Comparison of ENCODE assay signal across 18 cellular contexts in the genomic region with DNA sequence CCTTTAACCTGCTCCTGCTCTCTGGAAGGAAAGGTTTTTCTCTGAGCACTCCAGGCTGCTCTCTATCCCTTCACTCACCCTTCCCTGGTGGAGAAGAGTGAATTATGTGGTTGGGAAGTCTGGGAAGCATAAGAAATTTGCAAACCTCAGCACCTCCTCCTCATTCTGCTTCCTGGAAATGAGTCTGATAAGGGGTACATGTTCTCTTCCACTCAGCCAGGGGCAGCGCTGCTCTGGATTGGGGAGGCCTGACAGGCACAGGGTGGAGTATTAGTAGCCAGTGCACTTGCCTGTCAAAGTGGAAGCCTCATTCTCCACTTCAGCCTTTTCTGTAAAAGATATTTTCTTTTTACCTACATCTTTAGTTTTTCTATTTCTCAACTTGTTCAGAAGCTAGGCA. TPM values are rescaled to one million over a fixed set of nuclear protein-coding genes. Genes with fewer than 3 reads are reported as not detected.
"Had no signal": no experiment of that assay in that cellular context is flagged by ENCODE, and none has a peak within 500 bp of the region (broad histone marks: within the 10 kb centered on the region; RNA-seq: fewer than 3 reads in every experiment).

No MANE protein-coding gene starts in this region.

- H3K27me3 ChIP-seq: adrenal gland, hepatocyte, upper lobe of left lung had no signal

- H3K36me3 ChIP-seq: adrenal gland, thoracic aorta, upper lobe of left lung had no signal

- DNase-seq: activated CD4-positive, alpha-beta T cell treated with anti-CD3 and anti-CD28 coated beads for 36 hours; activated CD4-positive, alpha-beta T cell treated with anti-CD3 and anti-CD28 coated beads, Interleukin-2, amount 50 U/mL, for 48 hours; activated gamma-delta T cell treated with Interleukin-2 at 50 U/mL for 16 hours; dermis blood vessel endothelial cell; effector memory CD8-positive, alpha-beta T cell; foreskin fibroblast; left colon; mammary epithelial cell; SK-N-SH; stimulated activated CD4-positive, alpha-beta T cell treated with anti-CD3 and anti-CD28 coated beads, Interleukin-2, amount 100 ng/mL, for 48 hours; T-cell; upper lobe of left lung had no signal

- H3K4me3 ChIP-seq: adrenal gland, hepatocyte, skin epidermis, thoracic aorta, upper lobe of left lung had no signal

- ATAC-seq: activated CD4-positive, alpha-beta T cell treated with anti-CD3 and anti-CD28 coated beads for 36 hours; activated naive CD4-positive, alpha-beta T cell treated with anti-CD3 and anti-CD28 coated beads, Interleukin-2, amount 50 U/mL, for 72 hours; effector memory CD8-positive, alpha-beta T cell; left colon; T-cell had no signal

- H3K27ac ChIP-seq: adrenal gland, hepatocyte, skin epidermis, thoracic aorta, upper lobe of left lung had no signal

- H3K9me3 ChIP-seq: adrenal gland, SK-N-SH, thoracic aorta, upper lobe of left lung had no signal

RNA-seq across cellular contexts. Expression of a gene that starts 15.5 kb away (rescaled TPM):
- total RNA-seq: activated CD4-positive, alpha-beta T cell treated with anti-CD3 and anti-CD28 coated beads for 36 hours; activated naive CD4-positive, alpha-beta T cell treated with anti-CD3 and anti-CD28 coated beads, Interleukin-2, amount 50 U/mL, for 72 hours; mononuclear cell; T-cell had no signal
